ENCODE assay signal across 21 cellular contexts in genomic region chr10:66162560-66163143, GRCh38.
A peak's percentile ranks its signal among the peaks of the same experiment; 100 is the strongest.
DNase-seq lines count a peak whose midpoint lies in the region; TF ChIP-seq lines count a peak whose summit lies in the region.
"Had no signal": no experiment of that assay in that cellular context is flagged by ENCODE, and none has a peak within 500 bp of the region (broad histone marks: within the 10 kb centered on the region; RNA-seq: fewer than 3 reads in every experiment).

No MANE protein-coding gene starts in this region.

- in situ Hi-C loops in transverse colon (cut with MboI; ENCODE audit: low pct_ligation_motif_present in 1 of 4, low pct_unique_long_range_greater_than_20kb in 1 of 4, low sequenced_read_pairs in 3 of 4) = no loop called here

- DNase-seq in NCI-H82 (lab: John Stamatoyannopoulos, UW) = peak; percentile 16
- no peak for DNase-seq in NCI-H82 treated with DMSO at 0.1 percent for 48 hours (lab: John Stamatoyannopoulos, UW; ENCODE audit: unreplicated experiment)
- peak; percentile 38 for DNase-seq in WERI-Rb-1
- DNase-seq in glomerular visceral epithelial cell (ENCODE audit: extremely low spot score) = peak; percentile 38
- peak; percentile 7 for DNase-seq in transverse colon
- no peak for DNase-seq in SHP77 (lab: John Stamatoyannopoulos, UW)
- no peak for DNase-seq in dermis blood vessel endothelial cell
- no peak for DNase-seq in mesenteric fat pad (ENCODE audit: low spot score)
- DNase-seq: AML-193; C1 segment of cervical spinal cord; Calu3; CD8-positive, alpha-beta T cell; DMS153; EL; KBM-7; NCI-H1105; NCI-H146; NCI-H2029; NCI-H524 treated with DMSO at 0.1 percent for 48 hours; OCI-M1; Right ventricle myocardium superior had no signal

- intact Hi-C loops in transverse colon (cut with DNase I; ENCODE audit: low total_unique reads) = no loop called here

- no peak for TF ChIP-seq CTCF in WERI-Rb-1 (IDR thresholded peaks at IDR 0.05; ENCODE audit: low read depth, low read length)
- no peak for TF ChIP-seq CTCF in transverse colon (IDR thresholded peaks at IDR 0.05)

- H3K27me3 ChIP-seq in WERI-Rb-1 (ENCODE audit: insufficient read depth, low read depth, severe bottlenecking) (no peaks in the 10 kb centered on the region), transverse colon (no peaks in the 10 kb centered on the region)

- H3K27ac ChIP-seq in WERI-Rb-1 = no peak overlapping the region
- H3K27ac ChIP-seq in transverse colon = no peak overlapping the region

- H3K4me1 ChIP-seq in transverse colon = no peaks in the 10 kb centered on the region

- no peaks in the 10 kb centered on the region for H3K36me3 ChIP-seq in WERI-Rb-1
- H3K36me3 ChIP-seq in transverse colon = no peaks in the 10 kb centered on the region

- TF ChIP-seq EP300 in transverse colon (IDR thresholded peaks at IDR 0.05; ENCODE audit: low read depth) = no peak

- WGBS in transverse colon (ENCODE audit: low coverage in 1 of 2), 2 donors = 40 to 72% methylated on average over 1 to 5 of the region's 5 CpGs

- H3K4me3 ChIP-seq in WERI-Rb-1 (ENCODE audit: low read depth, low read length) (no peak overlapping the region), transverse colon (no peak overlapping the region)

- no peak for TF ChIP-seq POLR2A in transverse colon (IDR thresholded peaks at IDR 0.05)

- H3K9me3 ChIP-seq in WERI-Rb-1 (ENCODE audit: severe bottlenecking) (no peaks in the 10 kb centered on the region), transverse colon (no peaks in the 10 kb centered on the region)

Comparison
In these comparisons a context has a peak if more than half of its experiments do, and no peak if none do; other contexts are left out.
1. DNase-seq: peak in NCI-H82 (single experiment), WERI-Rb-1 (single experiment), glomerular visceral epithelial cell (single experiment) and transverse colon (single experiment); none in NCI-H82 treated with DMSO at 0.1 percent for 48 hours (single experiment), SHP77 (0 of 2), dermis blood vessel endothelial cell (single experiment) and mesenteric fat pad (single experiment).